1 cellular context compared by ENCODE assay signal in genomic region chr1:9321986-9322715, GRCh38.
TF ChIP-seq lines count a peak whose summit lies in the region.

No MANE protein-coding gene starts in this region.

TF ChIP-seq in H1, 55 proteins besides CTCF, POLR2A, EP300 and RAD21:
- TF ChIP-seq CHD7 (IDR thresholded peaks at IDR 0.05; ENCODE audit: insufficient replicate concordance, low read length) = no peak
- TF ChIP-seq SIRT6 (IDR thresholded peaks at IDR 0.05; ENCODE audit: low read length) = no peak
- TF ChIP-seq KDM1A (IDR thresholded peaks at IDR 0.05; ENCODE audit: borderline replicate concordance, low read length) = no peak
- TF ChIP-seq CBX5 (IDR thresholded peaks at IDR 0.05; ENCODE audit: low read depth, low read length) = no peak
- no peak for TF ChIP-seq RXRA (IDR thresholded peaks at IDR 0.05; ENCODE audit: insufficient read depth, low read depth, low read length)
- TF ChIP-seq HDAC2 (IDR thresholded peaks at IDR 0.05; ENCODE audit: borderline replicate concordance in 1 of 2, low read depth in 2 of 2, low read length in 2 of 2) = no peak
- TF ChIP-seq TBP (IDR thresholded peaks at IDR 0.05; ENCODE audit: low read depth, low read length) = no peak
